Comparison of ENCODE assay signal across 11 cellular contexts in genomic region chr2:159065313-159065712, GRCh38.
DNase-seq lines count a peak whose midpoint lies in the region; ATAC-seq and TF ChIP-seq lines count a peak whose summit lies in the region.
"Had no signal": no experiment of that assay in that cellular context is flagged by ENCODE, and none has a peak within 500 bp of the region (broad histone marks: within the 10 kb centered on the region; RNA-seq: fewer than 3 reads in every experiment).

No MANE protein-coding gene starts in this region.

- peak overlapping the region in 6 of 10 donors; percentile 3 to 71 (median 59) for H3K27ac ChIP-seq in heart right ventricle
- H3K27ac ChIP-seq in brain microvascular endothelial cell, result peak overlapping the region; percentile 42
- H3K27ac ChIP-seq in iPS-20b (ENCODE audit: low read length), result no peak overlapping the region

- no peak overlapping the region for H3K9ac ChIP-seq in iPS-20b (ENCODE audit: low read depth, low read length)

- H3K4me1 ChIP-seq in heart right ventricle (peaks cover 0 to 69% (median 38%) of the 10 kb centered on the region in 9 donors), iPS-20b (ENCODE audit: insufficient read depth, low read length) (peaks cover 19% of the 10 kb centered on the region)

- DNase-seq in heart right ventricle (no peak), Right ventricle myocardium inferior (ENCODE audit: missing footprints) (no peak), brain microvascular endothelial cell (no peak), type B pancreatic cell (ENCODE audit: extremely low spot score, unreplicated experiment) (no peak), OCI-M1 (lab: John Stamatoyannopoulos, UW) (no peak), NCI-H187 treated with DMSO at 0.1 percent for 48 hours (lab: John Stamatoyannopoulos, UW) (no peak)
- DNase-seq: activated naive CD4-positive, alpha-beta T cell; left colon; upper lobe of right lung had no signal

- TF ChIP-seq CTCF in heart right ventricle (IDR thresholded peaks at IDR 0.05) (no peak), brain microvascular endothelial cell (IDR thresholded peaks at IDR 0.05; ENCODE audit: low read depth, low read length, missing control alignments) (no peak), type B pancreatic cell (conservative IDR thresholded peaks at IDR 0.05) (no peak)

- no peaks in the 10 kb centered on the region for H3K9me3 ChIP-seq in heart right ventricle
- H3K9me3 ChIP-seq in iPS-20b (ENCODE audit: insufficient read depth, low read depth, low read length), result no peaks in the 10 kb centered on the region
- H3K9me3 ChIP-seq: upper lobe of right lung had no signal

- no peaks in the 10 kb centered on the region for H3K9me3 Mint-ChIP-seq in type B pancreatic cell

- WGBS in heart right ventricle, 2 donors, result 30 to 47% methylated on average over 1 of the region's 1 CpG

- peak overlapping the region; percentile 87 for H3K27ac Mint-ChIP-seq in type B pancreatic cell

- no peaks in the 10 kb centered on the region for H3K27me3 Mint-ChIP-seq in type B pancreatic cell

- in situ Hi-C loops in brain microvascular endothelial cell (cut with HindIII; ENCODE audit: low pct_ligation_motif_present, low sequenced_read_pairs), result loop anchor here (25.0 kb wide), 1 partner anchor 103 kb away; the partner anchor contains the start of gene TANC1

- peaks cover 42% of the 10 kb centered on the region for H3K4me1 Mint-ChIP-seq in type B pancreatic cell (ENCODE audit: unreplicated experiment)

- H3K36me3 Mint-ChIP-seq in type B pancreatic cell, result peaks cover 8% of the 10 kb centered on the region

- peak overlapping the region; percentile 70 for H3K4me3 Mint-ChIP-seq in type B pancreatic cell

- ATAC-seq in heart right ventricle, result no peak
- ATAC-seq in Right ventricle myocardium inferior, result no peak
- no peak for ATAC-seq in HG02571 (IDR thresholded peaks at IDR 0.05; ENCODE audit: unreplicated experiment)
- ATAC-seq: upper lobe of right lung had no signal

- H3K4me3 ChIP-seq in heart right ventricle (no peak overlapping the region), brain microvascular endothelial cell (ENCODE audit: low read depth, low read length) (no peak overlapping the region), iPS-20b (ENCODE audit: low read length) (peak overlapping the region; percentile 19; the same call in 1 of the 2 replicates)
- H3K4me3 ChIP-seq: upper lobe of right lung had no signal

- H3K36me3 ChIP-seq in heart right ventricle, result peaks cover 0 to 19% (median 6%) of the 10 kb centered on the region in 9 donors
- peaks cover 2% of the 10 kb centered on the region for H3K36me3 ChIP-seq in brain microvascular endothelial cell (replicated peaks)
- no peaks in the 10 kb centered on the region for H3K36me3 ChIP-seq in iPS-20b (ENCODE audit: insufficient read depth, low read depth, low read length)

- H3K27me3 ChIP-seq in heart right ventricle (no peaks in the 10 kb centered on the region), brain microvascular endothelial cell (replicated peaks) (no peaks in the 10 kb centered on the region), iPS-20b (ENCODE audit: insufficient read depth, low read length) (no peaks in the 10 kb centered on the region)
- H3K27me3 ChIP-seq: upper lobe of right lung had no signal

- intact Hi-C loops in heart right ventricle (cut with DNase I), result no loop called here
- intact Hi-C loops in Right ventricle myocardium inferior (cut with DNase I), result no loop called here
